Comparison of ENCODE assay signal across 9 cellular contexts in genomic region chr3:152356870-152357276, GRCh38.
DNase-seq lines count a peak whose midpoint lies in the region; ATAC-seq and FAIRE-seq lines count a peak whose summit lies in the region.
"Had no signal": no experiment of that assay in that cellular context is flagged by ENCODE, and none has a peak within 500 bp of the region (broad histone marks: within the 10 kb centered on the region; RNA-seq: fewer than 3 reads in every experiment).

No MANE protein-coding gene starts in this region.

- peak; percentile 62 for ATAC-seq in GM21381 (IDR thresholded peaks at IDR 0.05; ENCODE audit: unreplicated experiment)
- peak; percentile 64 for ATAC-seq in HG03175 (IDR thresholded peaks at IDR 0.05; ENCODE audit: unreplicated experiment)
- ATAC-seq in memory B cell (ENCODE audit: low read depth) = no peak

- peak; percentile 87 for FAIRE-seq in GM18507 (lab: Jason Lieb, UNC)

- H3K36me3 Mint-ChIP-seq in memory B cell = peaks cover 21% of the 10 kb centered on the region
- H3K36me3 Mint-ChIP-seq: neural progenitor cell had no signal

- peaks cover 36% of the 10 kb centered on the region for H3K4me1 Mint-ChIP-seq in memory B cell

- DNase-seq in GM18507 (ENCODE audit: extremely low spot score, insufficient read length, low read depth) (no peak), memory B cell (ENCODE audit: low spot score in 2 of 2) (no peak), posterior cingulate gyrus (no peak), cerebellar nuclear complex (lab: John Stamatoyannopoulos, UW) (no peak), NCI-H2081 treated with DMSO at 0.1 percent for 48 hours (lab: John Stamatoyannopoulos, UW) (no peak), retina (no peak)

- H3K4me3 Mint-ChIP-seq in memory B cell = no peak overlapping the region
- H3K4me3 Mint-ChIP-seq: neural progenitor cell had no signal

- H3K27me3 Mint-ChIP-seq in memory B cell = no peaks in the 10 kb centered on the region

- intact Hi-C loops in posterior cingulate gyrus (cut with DNase I) = no loop called here

- H3K27ac Mint-ChIP-seq in memory B cell = peak overlapping the region; percentile 81
- H3K27ac Mint-ChIP-seq: neural progenitor cell had no signal

- H3K9me3 Mint-ChIP-seq in memory B cell = no peaks in the 10 kb centered on the region
- H3K9me3 Mint-ChIP-seq: neural progenitor cell had no signal
